In the genomic region with DNA sequence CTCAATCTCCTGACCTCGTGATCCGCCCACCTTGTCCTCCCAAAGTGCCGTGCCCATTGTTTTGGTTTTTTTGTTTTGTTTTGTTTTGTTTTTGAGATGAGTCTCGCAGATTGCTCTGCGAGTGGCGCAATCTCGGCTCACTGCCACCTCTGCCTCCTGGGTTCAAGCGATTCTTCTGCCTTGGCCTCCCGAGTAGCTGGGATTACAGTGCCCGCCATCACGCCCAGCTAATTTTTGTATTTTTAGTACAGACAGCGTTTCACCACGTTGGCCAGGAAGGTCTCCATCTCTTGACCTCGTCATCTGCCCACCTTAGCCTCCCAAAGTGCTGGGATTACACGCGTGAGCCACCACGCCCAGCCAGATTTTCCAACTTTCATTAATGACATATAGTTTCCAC, we compare ENCODE assay signal across 7 cellular contexts. TPM values are rescaled to one million over a fixed set of nuclear protein-coding genes. Genes with fewer than 3 reads are reported as not detected.
A peak's percentile ranks its signal among the peaks of the same experiment; 100 is the strongest.
DNase-seq lines count a peak whose midpoint lies in the region; ATAC-seq, FAIRE-seq and TF ChIP-seq lines count a peak whose summit lies in the region.
"Not testable (repeated sequence)": the region's sequence is repeated elsewhere in the genome, so short reads cannot be mapped to it uniquely, and the experiment has no call there.

No MANE protein-coding gene starts in this region.

- intact Hi-C loops in activated CD4-positive, alpha-beta T cell treated with anti-CD3 and anti-CD28 coated beads, Interleukin-2, amount 10 ng/mL, durations not matched to agents 24 days and 14 days (cut with micrococcal nuclease); dendritic cell treated with granulocyte-macrophage colony-stimulating factor and Interleukin-4, amounts not matched to agents 40 ng/mL and 50 ng/mL, for 4 days (cut with micrococcal nuclease); sigmoid colon (cut with DNase I): not testable (repeated sequence)

- TF ChIP-seq POLR2A in sigmoid colon (IDR thresholded peaks at IDR 0.05) = not testable (repeated sequence)

- H3K4me2 ChIP-seq in OCI-LY1 (ENCODE audit: low read length); astrocyte (ENCODE audit: low read length); parathyroid adenoma (ENCODE audit: low read length): not testable (repeated sequence)

- H3K27me3 Mint-ChIP-seq in activated CD4-positive, alpha-beta T cell treated with anti-CD3 and anti-CD28 coated beads, Interleukin-2, amount 10 ng/mL, durations not matched to agents 24 days and 14 days; astrocyte (ENCODE audit: low read depth, unreplicated experiment); dendritic cell treated with granulocyte-macrophage colony-stimulating factor and Interleukin-4, amounts not matched to agents 40 ng/mL and 50 ng/mL, for 4 days; stimulated activated naive CD8-positive, alpha-beta T cell treated with anti-CD3 and anti-CD28 coated beads, Interleukin-15, amount 100 ng/mL, for 72 hours: not testable (repeated sequence)

- not testable (repeated sequence) for H3K27me3 ChIP-seq in OCI-LY1 (ENCODE audit: insufficient read depth, low read length); astrocyte (ENCODE audit: insufficient read depth, low read length); parathyroid adenoma (ENCODE audit: control insufficient read depth, insufficient read depth, low read length); sigmoid colon

- H3K36me3 Mint-ChIP-seq in activated CD4-positive, alpha-beta T cell treated with anti-CD3 and anti-CD28 coated beads, Interleukin-2, amount 10 ng/mL, durations not matched to agents 24 days and 14 days (ENCODE audit: low read depth) = peaks cover 59% of the 10 kb centered on the region
- peaks cover 32% of the 10 kb centered on the region for H3K36me3 Mint-ChIP-seq in astrocyte (ENCODE audit: low read depth, unreplicated experiment)
- H3K36me3 Mint-ChIP-seq in dendritic cell treated with granulocyte-macrophage colony-stimulating factor and Interleukin-4, amounts not matched to agents 40 ng/mL and 50 ng/mL, for 4 days (ENCODE audit: low read depth) = peaks cover 99% of the 10 kb centered on the region

- peak overlapping the region; percentile 51 for H3K27ac ChIP-seq in OCI-LY1 (ENCODE audit: low read depth, low read length, poor library complexity, severe bottlenecking)
- not testable (repeated sequence) for H3K27ac ChIP-seq in astrocyte (ENCODE audit: low read depth, low read length); sigmoid colon
- peak overlapping the region; percentile 40 for H3K27ac ChIP-seq in parathyroid adenoma

- WGBS in sigmoid colon, 2 donors = 95 to 96% methylated on average over 17 of the region's 17 CpGs

- FAIRE-seq in astrocyte (lab: Jason Lieb, UNC) = not testable (repeated sequence)

- H3K4me3 Mint-ChIP-seq in activated CD4-positive, alpha-beta T cell treated with anti-CD3 and anti-CD28 coated beads, Interleukin-2, amount 10 ng/mL, durations not matched to agents 24 days and 14 days; astrocyte (ENCODE audit: unreplicated experiment); dendritic cell treated with granulocyte-macrophage colony-stimulating factor and Interleukin-4, amounts not matched to agents 40 ng/mL and 50 ng/mL, for 4 days; stimulated activated naive CD8-positive, alpha-beta T cell treated with anti-CD3 and anti-CD28 coated beads, Interleukin-15, amount 100 ng/mL, for 72 hours: not testable (repeated sequence)

- not testable (repeated sequence) for H3K4me3 ChIP-seq in OCI-LY1 (ENCODE audit: low read depth, low read length, poor library complexity, severe bottlenecking); astrocyte (ENCODE audit: insufficient read depth, low read depth, low read length); parathyroid adenoma (ENCODE audit: low read depth, low read length); sigmoid colon

- not testable (repeated sequence) for H2AFZ ChIP-seq in OCI-LY1 (ENCODE audit: low read length); astrocyte (ENCODE audit: low read depth, low read length); parathyroid adenoma

- H3K4me1 Mint-ChIP-seq in activated CD4-positive, alpha-beta T cell treated with anti-CD3 and anti-CD28 coated beads, Interleukin-2, amount 10 ng/mL, durations not matched to agents 24 days and 14 days; astrocyte (ENCODE audit: low read depth, unreplicated experiment); dendritic cell treated with granulocyte-macrophage colony-stimulating factor and Interleukin-4, amounts not matched to agents 40 ng/mL and 50 ng/mL, for 4 days (ENCODE audit: low read depth): not testable (repeated sequence)
- peaks cover 27% of the 10 kb centered on the region for H3K4me1 Mint-ChIP-seq in stimulated activated naive CD8-positive, alpha-beta T cell treated with anti-CD3 and anti-CD28 coated beads, Interleukin-15, amount 100 ng/mL, for 72 hours

- H3K36me3 ChIP-seq in OCI-LY1 (ENCODE audit: insufficient read depth, low read length) = peaks cover 82% of the 10 kb centered on the region
- peaks cover 32% of the 10 kb centered on the region for H3K36me3 ChIP-seq in astrocyte (ENCODE audit: insufficient read depth, low read length)
- not testable (repeated sequence) for H3K36me3 ChIP-seq in parathyroid adenoma (ENCODE audit: control insufficient read depth, insufficient read depth, low read length)
- H3K36me3 ChIP-seq in sigmoid colon = peaks cover 39 to 91% (median 56%) of the 10 kb centered on the region in 4 donors

- not testable (repeated sequence) for H3K9me2 ChIP-seq in OCI-LY1 (ENCODE audit: low read depth, low read length)

- peak overlapping the region; percentile 70 for H3K27ac Mint-ChIP-seq in activated CD4-positive, alpha-beta T cell treated with anti-CD3 and anti-CD28 coated beads, Interleukin-2, amount 10 ng/mL, durations not matched to agents 24 days and 14 days
- peak overlapping the region; percentile 34 for H3K27ac Mint-ChIP-seq in astrocyte (ENCODE audit: unreplicated experiment)
- H3K27ac Mint-ChIP-seq in dendritic cell treated with granulocyte-macrophage colony-stimulating factor and Interleukin-4, amounts not matched to agents 40 ng/mL and 50 ng/mL, for 4 days = peak overlapping the region; percentile 14
- H3K27ac Mint-ChIP-seq in stimulated activated naive CD8-positive, alpha-beta T cell treated with anti-CD3 and anti-CD28 coated beads, Interleukin-15, amount 100 ng/mL, for 72 hours = peak overlapping the region; percentile 13 to 76

- not testable (repeated sequence) for ATAC-seq in stimulated activated naive CD8-positive, alpha-beta T cell treated with anti-CD3 and anti-CD28 coated beads, Interleukin-15, amount 100 ng/mL, for 72 hours

- not testable (repeated sequence) for H3K9me3 Mint-ChIP-seq in activated CD4-positive, alpha-beta T cell treated with anti-CD3 and anti-CD28 coated beads, Interleukin-2, amount 10 ng/mL, durations not matched to agents 24 days and 14 days; astrocyte (ENCODE audit: unreplicated experiment); dendritic cell treated with granulocyte-macrophage colony-stimulating factor and Interleukin-4, amounts not matched to agents 40 ng/mL and 50 ng/mL, for 4 days; stimulated activated naive CD8-positive, alpha-beta T cell treated with anti-CD3 and anti-CD28 coated beads, Interleukin-15, amount 100 ng/mL, for 72 hours

- peaks cover 11% of the 10 kb centered on the region for H3K79me2 ChIP-seq in OCI-LY1 (ENCODE audit: insufficient read depth, low read length)
- peaks cover 53% of the 10 kb centered on the region for H3K79me2 ChIP-seq in astrocyte (ENCODE audit: insufficient read depth, low read length)
- peaks cover 19% of the 10 kb centered on the region for H3K79me2 ChIP-seq in parathyroid adenoma

- not testable (repeated sequence) for TF ChIP-seq EP300 in sigmoid colon (IDR thresholded peaks at IDR 0.05)

- not testable (repeated sequence) for H3K4me1 ChIP-seq in OCI-LY1 (ENCODE audit: insufficient read depth, low read length, severe bottlenecking); astrocyte (ENCODE audit: insufficient read depth, low read length); sigmoid colon
- H3K4me1 ChIP-seq in parathyroid adenoma = peaks cover 11% of the 10 kb centered on the region

- TF ChIP-seq CTCF in OCI-LY1 (IDR thresholded peaks at IDR 0.05; ENCODE audit: low read length); astrocyte (IDR thresholded peaks at IDR 0.05; ENCODE audit: insufficient read depth, low read depth, low read length); parathyroid adenoma (IDR thresholded peaks at IDR 0.05); sigmoid colon (IDR thresholded peaks at IDR 0.05): not testable (repeated sequence)

- H3K9ac ChIP-seq in OCI-LY1 (ENCODE audit: low read length); astrocyte (ENCODE audit: low read length); parathyroid adenoma: not testable (repeated sequence)

- not testable (repeated sequence) for H3F3A ChIP-seq in OCI-LY1 (ENCODE audit: insufficient read depth, low read length)

- not testable (repeated sequence) for H3K9me3 ChIP-seq in OCI-LY1 (ENCODE audit: low read length); astrocyte (ENCODE audit: insufficient read depth, low read depth, low read length); parathyroid adenoma (ENCODE audit: control insufficient read depth, low read length); sigmoid colon

- not testable (repeated sequence) for DNase-seq in activated CD4-positive, alpha-beta T cell treated with anti-CD3 and anti-CD28 coated beads, Interleukin-2, amount 10 ng/mL, durations not matched to agents 24 days and 14 days; astrocyte (ENCODE audit: low read depth); stimulated activated naive CD8-positive, alpha-beta T cell treated with anti-CD3 and anti-CD28 coated beads, Interleukin-15, amount 100 ng/mL, for 72 hours
- DNase-seq in sigmoid colon = peak; percentile 24

- not testable (repeated sequence) for H4K20me1 ChIP-seq in OCI-LY1 (ENCODE audit: insufficient read depth, low read length)
- H4K20me1 ChIP-seq in astrocyte (ENCODE audit: insufficient read depth, low read length) = peaks cover 60% of the 10 kb centered on the region

RNA-seq across cellular contexts. Expression of a gene that starts 15.7 kb away (rescaled TPM):
- 55.4 and 56.2 TPM in 2 replicates for total RNA-seq in activated CD4-positive, alpha-beta T cell treated with anti-CD3 and anti-CD28 coated beads, Interleukin-2, amount 10 ng/mL, durations not matched to agents 24 days and 14 days
- 35.6 and 40.1 TPM in 2 replicates for total RNA-seq in astrocyte
- 10 to 100 TPM; 15.0 to 43.8 (median 21.4) TPM for total RNA-seq in sigmoid colon
- 10 to 100 TPM; 11.4 to 19.8 (median 11.6) TPM for polyA plus RNA-seq in sigmoid colon

RNA-seq across cellular contexts. Expression of a gene that starts 23.5 kb away (rescaled TPM):
- total RNA-seq in activated CD4-positive, alpha-beta T cell treated with anti-CD3 and anti-CD28 coated beads, Interleukin-2, amount 10 ng/mL, durations not matched to agents 24 days and 14 days = 76.8 and 80.1 TPM in 2 replicates
- total RNA-seq in astrocyte (101 and 105 TPM in 2 replicates), sigmoid colon (100 to 1,000 TPM in 2 of 4 donors, 10 to 100 TPM in 2; 90.5 to 145 (median 101) TPM)
- 10 to 100 TPM; 15.0 to 67.5 (median 22.8) TPM for polyA plus RNA-seq in sigmoid colon

RNA-seq across cellular contexts. Expression of a gene that starts 54.5 kb away (rescaled TPM):
- total RNA-seq in activated CD4-positive, alpha-beta T cell treated with anti-CD3 and anti-CD28 coated beads, Interleukin-2, amount 10 ng/mL, durations not matched to agents 24 days and 14 days = 36.3 and 36.5 TPM in 2 replicates
- 43.8 and 45.3 TPM in 2 replicates for total RNA-seq in astrocyte
- 10 to 100 TPM; 16.3 to 49.6 (median 28.4) TPM for total RNA-seq in sigmoid colon
- polyA plus RNA-seq in sigmoid colon = 10 to 100 TPM in 1 of 3 donors, 1 to 10 TPM in 2; 7.8 to 18.3 (median 9.2) TPM

Comparison
In these comparisons a context has a peak if more than half of its experiments do, and no peak if none do; other contexts are left out.
1. H3K27ac Mint-ChIP-seq: peak in every context shown above with its lines; median percentile 70 in activated CD4-positive, alpha-beta T cell treated with anti-CD3 and anti-CD28 coated beads, Interleukin-2, amount 10 ng/mL, durations not matched to agents 24 days and 14 days; 44 in stimulated activated naive CD8-positive, alpha-beta T cell treated with anti-CD3 and anti-CD28 coated beads, Interleukin-15, amount 100 ng/mL, for 72 hours; 34 in astrocyte; 14 in dendritic cell treated with granulocyte-macrophage colony-stimulating factor and Interleukin-4, amounts not matched to agents 40 ng/mL and 50 ng/mL, for 4 days.